In genomic region chr12:123532021-123532420, GRCh38 we compare ENCODE assay signal across 8 cellular contexts. TPM values are rescaled to one million over a fixed set of nuclear protein-coding genes. Genes with fewer than 3 reads are reported as not detected.
DNase-seq lines count a peak whose midpoint lies in the region; ATAC-seq and TF ChIP-seq lines count a peak whose summit lies in the region.

No MANE protein-coding gene starts in this region.

- H3K27ac ChIP-seq in ACC112 (ENCODE audit: low read depth, low read length) (peak overlapping the region; percentile 34; the same call in 1 of the 2 replicates), VCaP (peak overlapping the region; percentile 92; the same call in 1 of the 2 replicates)

- H3K4me3 ChIP-seq in ACC112 (ENCODE audit: low read depth, low read length): peak overlapping the region; percentile 93

- intact Hi-C loops in left ventricle myocardium superior (cut with micrococcal nuclease): no loop called here

- peak; percentile 4 for ATAC-seq in left ventricle myocardium superior
- ATAC-seq in stimulated activated naive CD8-positive, alpha-beta T cell treated with anti-CD3 and anti-CD28 coated beads, Interleukin-15, Interleukin-2, amounts not matched to agents 100 U/mL and 50 U/mL, for 24 hours: no peak
- ATAC-seq in HG03159 (IDR thresholded peaks at IDR 0.05; ENCODE audit: unreplicated experiment): no peak

- DNase-seq in GM20000 (ENCODE audit: low spot score) (peak; percentile 56), left ventricle myocardium superior (no peak), NCI-H1694 treated with DMSO at 0.1 percent for 48 hours (lab: John Stamatoyannopoulos, UW) (no peak)
- peak; percentile 22 for DNase-seq in stimulated activated naive CD8-positive, alpha-beta T cell treated with anti-CD3 and anti-CD28 coated beads, Interleukin-15, Interleukin-2, amounts not matched to agents 100 U/mL and 50 U/mL, for 24 hours
- no peak for DNase-seq in effector CD8-positive, alpha-beta T cell (lab: John Stamatoyannopoulos, UW)

- peaks cover 36% of the 10 kb centered on the region for H3K79me2 ChIP-seq in ACC112 (ENCODE audit: control insufficient read depth, insufficient read depth, low read length, unreplicated experiment)

- peaks cover 15% of the 10 kb centered on the region for H3K4me1 ChIP-seq in ACC112 (ENCODE audit: control insufficient read depth, insufficient read depth, low read length, unreplicated experiment)

- H2AFZ ChIP-seq in ACC112 (ENCODE audit: low read length, unreplicated experiment): peak overlapping the region; percentile 34

- H3K27me3 ChIP-seq in ACC112 (ENCODE audit: insufficient read depth, low read length): no peaks in the 10 kb centered on the region

- no peaks in the 10 kb centered on the region for H3K36me3 ChIP-seq in ACC112 (ENCODE audit: insufficient read depth, low read length)

- TF ChIP-seq CTCF in GM20000 (IDR thresholded peaks at IDR 0.05; ENCODE audit: extremely low read depth, missing control alignments): no peak
- no peak for TF ChIP-seq CTCF in VCaP (conservative IDR thresholded peaks at IDR 0.05)

RNA-seq across cellular contexts. Expression of gene RILPL1, which starts 1.5 kb away (rescaled TPM):
- total RNA-seq in left ventricle myocardium superior: 116 TPM

RNA-seq across cellular contexts. Expression of gene TMED2, which starts 52.3 kb away (rescaled TPM):
- total RNA-seq in left ventricle myocardium superior: 151 TPM

Comparison
In these comparisons a context has a peak if more than half of its experiments do, and no peak if none do; other contexts are left out.
1. DNase-seq: peak in GM20000 (single experiment) and stimulated activated naive CD8-positive, alpha-beta T cell treated with anti-CD3 and anti-CD28 coated beads, Interleukin-15, Interleukin-2, amounts not matched to agents 100 U/mL and 50 U/mL, for 24 hours (single experiment); none in left ventricle myocardium superior (single experiment), effector CD8-positive, alpha-beta T cell (single experiment) and NCI-H1694 treated with DMSO at 0.1 percent for 48 hours (single experiment).